In the genomic region with DNA sequence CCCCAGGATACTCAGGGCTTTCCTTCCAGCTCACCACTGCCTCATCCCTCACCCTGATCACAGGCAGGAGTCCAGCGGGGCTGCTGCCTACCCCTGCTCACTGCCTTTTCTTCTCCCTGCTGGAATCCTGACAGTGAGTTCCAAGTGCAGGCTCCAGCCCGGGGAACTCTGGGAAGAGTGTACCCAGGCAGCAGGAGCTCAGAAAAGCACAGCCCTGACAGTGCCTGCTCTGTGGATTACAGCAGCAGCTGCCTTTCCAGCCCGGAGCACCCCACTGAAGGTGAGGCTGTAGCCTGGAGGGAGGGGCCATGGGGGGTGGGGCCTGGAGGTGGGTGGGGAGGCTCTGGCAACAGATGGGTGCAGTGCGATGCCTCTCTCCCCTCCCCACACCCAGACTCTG, we compare ENCODE assay signal across 1 cellular context.
TF ChIP-seq lines count a peak whose summit lies in the region.

No MANE protein-coding gene starts in this region.

TF ChIP-seq in K562, 482 proteins besides CTCF, POLR2A, EP300 and RAD21:
- TF ChIP-seq CHD4 (IDR thresholded peaks at IDR 0.05; ENCODE audit: insufficient read depth, insufficient replicate concordance, low read depth, low read length, poor library complexity, severe bottlenecking) (no peak), ZNF133 (CRISPR knock-in tag; IDR thresholded peaks at IDR 0.05) (no peak), CEBPG (CRISPR knock-in tag; IDR thresholded peaks at IDR 0.05) (no peak), CEBPG (tag; conservative IDR thresholded peaks at IDR 0.05 in 1 of 2, IDR thresholded peaks at IDR 0.05 in 1 of 2) (no peak), ZNF785 (CRISPR knock-in tag; IDR thresholded peaks at IDR 0.05) (no peak), ETV6 (IDR thresholded peaks at IDR 0.05; ENCODE audit: borderline replicate concordance in 1 of 2, low read depth in 2 of 2, low read length in 1 of 2) (no peak), ETV6 (CRISPR knock-in tag; IDR thresholded peaks at IDR 0.05; ENCODE audit: borderline replicate concordance) (no peak)
